1 cellular context compared by ENCODE assay signal in the genomic region with DNA sequence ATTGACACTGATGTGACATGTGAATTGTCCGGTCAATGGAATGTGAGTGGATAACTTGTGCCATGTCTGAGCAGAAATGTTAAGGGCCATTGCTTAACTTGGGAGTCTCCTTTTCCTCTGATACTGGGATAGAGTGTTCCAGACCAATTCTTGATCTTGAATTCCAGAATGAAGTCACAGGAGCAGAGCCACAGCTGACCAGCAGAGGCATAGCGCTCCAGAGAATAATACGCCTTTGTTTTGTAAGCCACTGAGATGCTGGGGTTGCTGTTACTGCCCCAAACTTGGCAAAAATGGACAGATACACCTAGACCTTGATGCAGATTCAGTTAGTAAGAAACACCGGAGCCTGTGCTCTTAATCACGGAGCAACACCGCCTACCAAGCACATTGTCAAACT.
TF ChIP-seq lines count a peak whose summit lies in the region.

No MANE protein-coding gene starts in this region.

TF ChIP-seq in SK-N-SH treated with all-trans-retinoic acid at 6 μM for 48 hours, 23 proteins besides CTCF, POLR2A, EP300 and RAD21 (continued from another document):
- no peak for TF ChIP-seq ZNF565 (CRISPR knock-in tag; conservative IDR thresholded peaks at IDR 0.05; ENCODE audit: low read depth)
- no peak for TF ChIP-seq CSDC2 (CRISPR knock-in tag; IDR thresholded peaks at IDR 0.05)
- TF ChIP-seq TOX (CRISPR knock-in tag; IDR thresholded peaks at IDR 0.05; ENCODE audit: borderline replicate concordance), result no peak
- TF ChIP-seq PPARA (CRISPR knock-in tag; IDR thresholded peaks at IDR 0.05; ENCODE audit: borderline replicate concordance), result no peak
- no peak for TF ChIP-seq ZFP3 (CRISPR knock-in tag; IDR thresholded peaks at IDR 0.05)
- no peak for TF ChIP-seq ZNF70 (CRISPR knock-in tag; IDR thresholded peaks at IDR 0.05)
- TF ChIP-seq PATZ1 (CRISPR knock-in tag; IDR thresholded peaks at IDR 0.05; ENCODE audit: borderline replicate concordance), result no peak
- no peak for TF ChIP-seq ESRRG (CRISPR knock-in tag; IDR thresholded peaks at IDR 0.05)
- TF ChIP-seq ZNF8 (CRISPR knock-in tag; IDR thresholded peaks at IDR 0.05), result no peak
- no peak for TF ChIP-seq BACH2 (CRISPR knock-in tag; IDR thresholded peaks at IDR 0.05; ENCODE audit: borderline replicate concordance)
- no peak for TF ChIP-seq TCF4 (CRISPR knock-in tag; IDR thresholded peaks at IDR 0.05; ENCODE audit: borderline replicate concordance)
TF ChIP-seq in SK-N-SH treated with all-trans-retinoic acid at 6 μM for 48 hours: peak in this region for 0.
